5 cellular contexts compared by ENCODE assay signal in the genomic region with DNA sequence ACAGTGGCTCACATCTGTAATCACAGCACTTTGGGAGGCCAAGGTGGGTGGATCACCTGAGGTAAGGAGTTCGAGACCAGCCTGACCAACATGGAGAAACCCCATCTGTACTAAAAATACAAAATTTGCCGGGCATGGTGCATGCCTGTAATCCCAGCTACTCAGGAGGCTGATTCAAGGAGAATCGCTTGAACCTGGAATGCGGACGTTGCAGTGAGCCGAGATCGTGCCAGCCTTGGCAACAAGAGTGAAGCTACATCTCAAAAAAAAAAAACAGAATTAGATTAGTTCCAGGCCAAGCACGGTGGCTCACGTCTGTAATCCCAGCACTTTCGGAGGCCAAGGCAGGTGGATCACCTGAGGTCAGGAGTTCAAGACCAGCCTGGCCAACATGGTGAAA. TPM values are rescaled to one million over a fixed set of nuclear protein-coding genes. Genes with fewer than 3 reads are reported as not detected.
"Had no signal": no experiment of that assay in that cellular context is flagged by ENCODE, and none has a peak within 500 bp of the region (broad histone marks: within the 10 kb centered on the region; RNA-seq: fewer than 3 reads in every experiment).

No MANE protein-coding gene starts in this region.

RNA-seq across cellular contexts. Expression of a gene that starts 36.9 kb away (rescaled TPM):
- total RNA-seq: activated B cell treated with CpG ODN at 0.5 μM for 24 hours; activated CD4-positive, alpha-beta memory T cell treated with anti-CD3 and anti-CD28 coated beads for 36 hours; activated CD8-positive, alpha-beta T cell treated with anti-CD3 and anti-CD28 coated beads, Interleukin-2, amount 10 ng/mL, durations not matched to agents 7 days and 5 days; activated naive CD4-positive, alpha-beta T cell treated with anti-CD3 and anti-CD28 coated beads for 36 hours; ascending aorta had no signal
